Comparison of ENCODE assay signal across 1 cellular context in genomic region chr10:43401627-43402026, GRCh38.
TF ChIP-seq lines count a peak whose summit lies in the region.

No MANE protein-coding gene starts in this region.

TF ChIP-seq in HCT116, 20 proteins besides CTCF, POLR2A, EP300 and RAD21:
- TF ChIP-seq SP1 (IDR thresholded peaks at IDR 0.05; ENCODE audit: low read depth) (no peak), SIN3A (IDR thresholded peaks at IDR 0.05; ENCODE audit: low read depth) (no peak), ZBTB33 (IDR thresholded peaks at IDR 0.05; ENCODE audit: extremely low read depth, insufficient replicate concordance, low read length) (no peak), EGR1 (IDR thresholded peaks at IDR 0.05; ENCODE audit: low read depth) (no peak), JUND (IDR thresholded peaks at IDR 0.05) (no peak), CBX3 (IDR thresholded peaks at IDR 0.05; ENCODE audit: low read depth) (no peak), FOSL1 (IDR thresholded peaks at IDR 0.05; ENCODE audit: low read depth) (no peak), SRF (IDR thresholded peaks at IDR 0.05; ENCODE audit: low read depth) (no peak), YY1 (IDR thresholded peaks at IDR 0.05; ENCODE audit: extremely low read depth, insufficient replicate concordance, low read depth, low read length) (no peak), TCF7L2 (IDR thresholded peaks at IDR 0.05; ENCODE audit: borderline replicate concordance, extremely low read depth, insufficient read depth, insufficient read length) (no peak)
